ENCODE assay signal across 23 cellular contexts in genomic region chr14:105846312-105846711, GRCh38.
"Had no signal": no experiment of that assay in that cellular context is flagged by ENCODE, and none has a peak within 500 bp of the region (broad histone marks: within the 10 kb centered on the region; RNA-seq: fewer than 3 reads in every experiment).

No MANE protein-coding gene starts in this region.

- H3K27ac ChIP-seq: esophagus squamous epithelium, heart right ventricle, lower lobe of right lung, neural progenitor cell, right atrium auricular region, testis, vagina had no signal

- H3K4me3 Mint-ChIP-seq: activated CD8-positive, alpha-beta T cell treated with anti-CD3 and anti-CD28 coated beads, Interleukin-2, amount 10 ng/mL, durations not matched to agents 7 days and 5 days; activated naive CD4-positive, alpha-beta T cell treated with anti-CD3 and anti-CD28 coated beads, Interleukin-2, amount 50 U/mL, for 24 hours; activated naive CD8-positive, alpha-beta T cell treated with anti-CD3 and anti-CD28 coated beads, Interleukin-2, amount 50 U/mL, for 24 hours; activated T-helper 1 cell treated with anti-CD3 and anti-CD28 coated beads, Interleukin-12 subunit alpha, Interleukin-12 subunit beta, Interleukin-2, Interleukin-4 antibody, amounts not matched to agents 30 ng/mL and 10 ng/mL and 1 ng/mL, durations not matched to agents 14 hours and 24 hours and 36 hours; endodermal cell; natural killer cell; neural progenitor cell; T-helper 17 cell; type B pancreatic cell had no signal

- H3K27me3 Mint-ChIP-seq: activated naive CD4-positive, alpha-beta T cell treated with anti-CD3 and anti-CD28 coated beads, Interleukin-2, amount 50 U/mL, for 24 hours; activated naive CD8-positive, alpha-beta T cell treated with anti-CD3 and anti-CD28 coated beads, Interleukin-2, amount 50 U/mL, for 24 hours; type B pancreatic cell had no signal

- DNase-seq: activated gamma-delta T cell; activated naive CD8-positive, alpha-beta T cell treated with anti-CD3 and anti-CD28 coated beads, Interleukin-2, amount 50 U/mL, for 24 hours; activated T-cell treated with anti-CD3 and anti-CD28 coated beads for 4 hours; amygdala; caudate nucleus; esophagus squamous epithelium; foreskin melanocyte; heart right ventricle; lower lobe of right lung; mesenchymal stem cell; natural killer cell; stimulated activated naive CD8-positive, alpha-beta T cell treated with anti-CD3 and anti-CD28 coated beads, Interleukin-15, Interleukin-2, amounts not matched to agents 100 U/mL and 50 U/mL, for 24 hours; testis had no signal

- H3K27me3 ChIP-seq: esophagus squamous epithelium, neural progenitor cell, right atrium auricular region, testis, vagina had no signal

- H2AFZ ChIP-seq: neural progenitor cell had no signal

- H3K9ac ChIP-seq: neural progenitor cell had no signal

- H3K9me3 ChIP-seq: esophagus squamous epithelium, lower lobe of right lung, right atrium auricular region, testis, vagina had no signal

- ATAC-seq: activated CD8-positive, alpha-beta T cell treated with anti-CD3 and anti-CD28 coated beads, Interleukin-2, amount 10 ng/mL, durations not matched to agents 7 days and 5 days; activated naive CD8-positive, alpha-beta T cell treated with anti-CD3 and anti-CD28 coated beads, Interleukin-2, amount 50 U/mL, for 24 hours; heart right ventricle; left lobe of liver; lower lobe of right lung; natural killer cell; stimulated activated naive CD8-positive, alpha-beta T cell treated with anti-CD3 and anti-CD28 coated beads, Interleukin-15, Interleukin-2, amounts not matched to agents 100 U/mL and 50 U/mL, for 24 hours; T-helper 17 cell had no signal

- H3K4me2 ChIP-seq: neural progenitor cell had no signal

- H3K4me1 Mint-ChIP-seq: activated naive CD4-positive, alpha-beta T cell treated with anti-CD3 and anti-CD28 coated beads, Interleukin-2, amount 50 U/mL, for 24 hours; endodermal cell; natural killer cell; neural progenitor cell had no signal

- H3K27ac Mint-ChIP-seq: activated CD8-positive, alpha-beta T cell treated with anti-CD3 and anti-CD28 coated beads, Interleukin-2, amount 10 ng/mL, durations not matched to agents 7 days and 5 days; activated naive CD4-positive, alpha-beta T cell treated with anti-CD3 and anti-CD28 coated beads, Interleukin-2, amount 50 U/mL, for 24 hours; activated naive CD8-positive, alpha-beta T cell treated with anti-CD3 and anti-CD28 coated beads, Interleukin-2, amount 50 U/mL, for 24 hours; activated T-helper 1 cell treated with anti-CD3 and anti-CD28 coated beads, Interleukin-12 subunit alpha, Interleukin-12 subunit beta, Interleukin-2, Interleukin-4 antibody, amounts not matched to agents 30 ng/mL and 10 ng/mL and 1 ng/mL, durations not matched to agents 14 hours and 24 hours and 36 hours; endodermal cell; natural killer cell; neural progenitor cell; T-helper 17 cell; type B pancreatic cell had no signal

- H3K36me3 ChIP-seq: esophagus squamous epithelium, heart right ventricle, lower lobe of right lung, neural progenitor cell, right atrium auricular region, vagina had no signal

- H3K9me3 Mint-ChIP-seq: activated naive CD4-positive, alpha-beta T cell treated with anti-CD3 and anti-CD28 coated beads, Interleukin-2, amount 50 U/mL, for 24 hours; activated naive CD8-positive, alpha-beta T cell treated with anti-CD3 and anti-CD28 coated beads, Interleukin-2, amount 50 U/mL, for 24 hours; activated T-helper 1 cell treated with anti-CD3 and anti-CD28 coated beads, Interleukin-12 subunit alpha, Interleukin-12 subunit beta, Interleukin-2, Interleukin-4 antibody, amounts not matched to agents 30 ng/mL and 10 ng/mL and 1 ng/mL, durations not matched to agents 14 hours and 24 hours and 36 hours; natural killer cell had no signal

- H3K36me3 Mint-ChIP-seq: activated naive CD4-positive, alpha-beta T cell treated with anti-CD3 and anti-CD28 coated beads, Interleukin-2, amount 50 U/mL, for 24 hours; natural killer cell; neural progenitor cell; type B pancreatic cell had no signal

- H3K4me3 ChIP-seq: esophagus squamous epithelium, heart right ventricle, lower lobe of right lung, neural progenitor cell, right atrium auricular region, testis, vagina had no signal

- H3K4me1 ChIP-seq: esophagus squamous epithelium, heart right ventricle, lower lobe of right lung, neural progenitor cell, right atrium auricular region, testis, vagina had no signal
